In the genomic region with DNA sequence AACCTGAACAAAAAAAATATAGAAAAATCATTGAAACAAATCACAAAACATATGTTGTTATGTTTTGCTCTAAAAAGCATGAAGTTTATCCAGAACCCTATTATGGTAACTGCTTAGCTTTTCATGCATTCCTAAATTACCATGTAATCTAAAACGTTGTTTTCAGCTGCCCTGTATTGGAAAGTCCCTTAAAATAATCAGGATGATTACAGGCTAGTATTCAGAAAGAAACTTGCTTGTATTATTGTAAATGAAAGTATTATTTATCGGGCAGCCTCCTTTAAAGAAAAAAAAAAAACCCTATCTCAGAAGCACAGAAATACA, we compare ENCODE assay signal across 12 cellular contexts.
DNase-seq lines count a peak whose midpoint lies in the region; ATAC-seq and TF ChIP-seq lines count a peak whose summit lies in the region.
"Had no signal": no experiment of that assay in that cellular context is flagged by ENCODE, and none has a peak within 500 bp of the region (broad histone marks: within the 10 kb centered on the region; RNA-seq: fewer than 3 reads in every experiment).

No MANE protein-coding gene starts in this region.

- TF ChIP-seq CTCF in mammary epithelial cell (conservative IDR thresholded peaks at IDR 0.05 in 1 of 2, IDR thresholded peaks at IDR 0.05 in 1 of 2; ENCODE audit: extremely low read depth in 1 of 2, insufficient read depth in 1 of 2, low read depth in 1 of 2, low read length in 2 of 2) (no peak), tibial artery (IDR thresholded peaks at IDR 0.05) (no peak)

- H4K20me1 ChIP-seq in mammary epithelial cell (ENCODE audit: insufficient read depth, low read length), result no peaks in the 10 kb centered on the region

- no peaks in the 10 kb centered on the region for H3K9me3 ChIP-seq in mammary epithelial cell (replicated peaks; ENCODE audit: insufficient read depth, low read length)
- H3K9me3 ChIP-seq in tibial artery, result no peaks in the 10 kb centered on the region
- H3K9me3 ChIP-seq: thyroid gland had no signal

- in situ Hi-C loops in mammary epithelial cell (cut with MboI; ENCODE audit: low sequenced_read_pairs in 2 of 2), result no loop called here

- ATAC-seq in GM19455 (IDR thresholded peaks at IDR 0.05; ENCODE audit: unreplicated experiment), result no peak
- ATAC-seq in HG03432 (IDR thresholded peaks at IDR 0.05; ENCODE audit: unreplicated experiment), result no peak

- H3K27me3 ChIP-seq in mammary epithelial cell (ENCODE audit: insufficient read depth, low read length), result no peaks in the 10 kb centered on the region
- H3K27me3 ChIP-seq in tibial artery, result no peaks in the 10 kb centered on the region
- H3K27me3 ChIP-seq: thyroid gland had no signal

- H3K4me3 ChIP-seq in mammary epithelial cell (replicated peaks in 1 of 3; ENCODE audit: insufficient read depth in 1 of 3, low read depth in 2 of 3, low read length in 3 of 3) (no peak overlapping the region), tibial artery (no peak overlapping the region)
- H3K4me3 ChIP-seq: thyroid gland had no signal

- dilution Hi-C loops in mammary epithelial cell (cut with HindIII; ENCODE audit: low sequenced_read_pairs), result no loop called here

- no TSS peak for BruUV-seq in mammary epithelial cell (replicated peaks; lab: Mats Ljungman, UMichigan)

- CTCF ChIA-PET in mammary epithelial cell (lab: Charles Lee; ENCODE audit: low non-redundant PET), result interaction anchor here (1.2 kb wide), 1 partner anchor 85 kb away, joined by 10 read pairs; no protein-coding TSS in a partner anchor

- peak overlapping the region; percentile 66 for H3K4me2 ChIP-seq in mammary epithelial cell (ENCODE audit: insufficient read depth, low read depth, low read length)

- H3K79me2 ChIP-seq in mammary epithelial cell (ENCODE audit: insufficient read depth, low read length), result no peaks in the 10 kb centered on the region

- no peaks in the 10 kb centered on the region for H3K36me3 ChIP-seq in mammary epithelial cell (ENCODE audit: insufficient read depth, low read length)
- H3K36me3 ChIP-seq in tibial artery, result no peaks in the 10 kb centered on the region
- H3K36me3 ChIP-seq: thyroid gland had no signal

- WGBS in mammary epithelial cell (ENCODE audit: low coverage, missing lambda C conversion rate), result 2% methylated on average over 2 of the region's 2 CpGs

- peak overlapping the region; percentile 6 for H2AFZ ChIP-seq in mammary epithelial cell (ENCODE audit: low read depth, low read length)

- intact Hi-C loops in mammary epithelial cell (cut with micrococcal nuclease), result loop anchor here (1.0 to 5.0 kb wide), 5 partner anchors 46 to 191 kb away; partner anchors contain the start of gene ARID5B
- intact Hi-C loops in tibial artery (cut with DNase I; ENCODE audit: low total_unique reads), result no loop called here

- DNase-seq in DMS53 (lab: John Stamatoyannopoulos, UW), result peak; percentile 24
- no peak for DNase-seq in DMS53 treated with DMSO at 0.1 percent for 48 hours (lab: John Stamatoyannopoulos, UW; ENCODE audit: unreplicated experiment)
- peak; percentile 25 for DNase-seq in mammary epithelial cell
- peak; percentile 79 for DNase-seq in kidney glomerular epithelial cell (lab: John Stamatoyannopoulos, UW)
- DNase-seq in tibial artery, result no peak
- no peak for DNase-seq in hepatic stellate cell (ENCODE audit: low spot score)
- DNase-seq: activated gamma-delta T cell; erythroblast; stimulated activated CD4-positive, alpha-beta T cell treated with anti-CD3 and anti-CD28 coated beads, Interleukin-2, amount 100 ng/mL, for 48 hours; thyroid gland had no signal

- H3K4me1 ChIP-seq in mammary epithelial cell (ENCODE audit: insufficient read depth, low read length), result peaks cover 21% of the 10 kb centered on the region
- peaks cover 0 to 61% (median 28%) of the 10 kb centered on the region in 4 donors for H3K4me1 ChIP-seq in tibial artery

- H3K27ac ChIP-seq in mammary epithelial cell (ENCODE audit: insufficient read depth, low read depth, low read length) (peak overlapping the region; percentile 63), tibial artery (peak overlapping the region; percentile 45 to 74)

- no peak overlapping the region for H3K9ac ChIP-seq in mammary epithelial cell (ENCODE audit: insufficient read depth, low read length)

Comparison
In these comparisons a context has a peak if more than half of its experiments do, and no peak if none do; other contexts are left out.
1. DNase-seq: peak in DMS53 (single experiment), mammary epithelial cell (single experiment) and kidney glomerular epithelial cell (single experiment); none in DMS53 treated with DMSO at 0.1 percent for 48 hours (single experiment), tibial artery (0 of 2) and hepatic stellate cell (single experiment).